ENCODE assay signal across 3 cellular contexts in genomic region chr15:90228960-90229359, GRCh38. TPM values are rescaled to one million over a fixed set of nuclear protein-coding genes. Genes with fewer than 3 reads are reported as not detected.
DNase-seq lines count a peak whose midpoint lies in the region; ATAC-seq and TF ChIP-seq lines count a peak whose summit lies in the region.
"Had no signal": no experiment of that assay in that cellular context is flagged by ENCODE, and none has a peak within 500 bp of the region (broad histone marks: within the 10 kb centered on the region; RNA-seq: fewer than 3 reads in every experiment).

No MANE protein-coding gene starts in this region.

- H3K4me1 ChIP-seq in left ventricle myocardium inferior (peaks cover 54% of the 10 kb centered on the region), heart right ventricle (peaks cover 0 to 48% (median 37%) of the 10 kb centered on the region in 9 donors)

- TF ChIP-seq CTCF in left ventricle myocardium inferior (IDR thresholded peaks at IDR 0.05; ENCODE audit: borderline replicate concordance), result no peak
- no peak for TF ChIP-seq CTCF in heart right ventricle (IDR thresholded peaks at IDR 0.05)

- WGBS in heart right ventricle, 2 donors, result 82 to 88% methylated on average over 15 of the region's 15 CpGs

- H3K27ac ChIP-seq in left ventricle myocardium inferior (replicated peaks) (peak overlapping the region; percentile 92), heart right ventricle (peak overlapping the region in 2 of 10 donors; percentile 23 to 76)

- ATAC-seq in heart right ventricle, result no peak

- intact Hi-C loops in left ventricle myocardium inferior (cut with micrococcal nuclease) (no loop called here), heart right ventricle (cut with DNase I) (loop anchor here in 2 of 10 donors (5.0 to 10.0 kb wide), 3 partner anchors 37 to 334 kb away; partner anchors contain the start of gene AP3S2 (in 2 of the 2))

- H3K9me3 ChIP-seq in left ventricle myocardium inferior (replicated peaks) (no peaks in the 10 kb centered on the region), heart right ventricle (no peaks in the 10 kb centered on the region)

- H3K4me3 ChIP-seq in left ventricle myocardium inferior, result no peak overlapping the region
- no peak overlapping the region for H3K4me3 ChIP-seq in heart right ventricle

- H3K27me3 ChIP-seq in left ventricle myocardium inferior (ENCODE audit: low read depth), result no peaks in the 10 kb centered on the region
- H3K27me3 ChIP-seq in heart right ventricle, result no peaks in the 10 kb centered on the region

- H3K36me3 ChIP-seq in left ventricle myocardium inferior, result peaks cover 78% of the 10 kb centered on the region
- H3K36me3 ChIP-seq in heart right ventricle, result peaks cover 0 to 85% (median 17%) of the 10 kb centered on the region in 9 donors

- DNase-seq in left ventricle myocardium inferior (no peak), heart right ventricle (no peak)
- DNase-seq: effector CD8-positive, alpha-beta T cell had no signal

RNA-seq across cellular contexts. Expression of gene CIB1, which starts 4.8 kb away (rescaled TPM):
- total RNA-seq in left ventricle myocardium inferior, result 69.6 TPM
- total RNA-seq in heart right ventricle, result 10 to 100 TPM; 70.5 to 95.6 (median 77.7) TPM
- polyA plus RNA-seq in heart right ventricle, result 100 to 1,000 TPM in 1 of 2 donors, 10 to 100 TPM in 1; 80.2 to 144 TPM

RNA-seq across cellular contexts. Expression of gene GDPGP1, which starts 5.0 kb away (rescaled TPM):
- total RNA-seq in left ventricle myocardium inferior (15.5 TPM), heart right ventricle (10 to 100 TPM; 11.4 to 16.3 (median 13.0) TPM)
- 1 to 10 TPM; 3.0 to 4.9 TPM for polyA plus RNA-seq in heart right ventricle

RNA-seq across cellular contexts. Expression of gene TTLL13, which starts 20.4 kb away (rescaled TPM):
- total RNA-seq in left ventricle myocardium inferior, result 0.19 TPM
- total RNA-seq in heart right ventricle, result under 1 TPM in 6 of 10 donors, not detected in 4; 0.19 to 0.78 (median 0.24) TPM
- polyA plus RNA-seq in heart right ventricle, result under 1 TPM; 0.09 to 0.44 TPM

RNA-seq across cellular contexts. Expression of gene SEMA4B, which starts 27.8 kb away (rescaled TPM):
- total RNA-seq in left ventricle myocardium inferior (22.7 TPM), heart right ventricle (10 to 100 TPM in 9 of 10 donors, 1 to 10 TPM in 1; 9.9 to 76.7 (median 15.1) TPM)
- polyA plus RNA-seq in heart right ventricle, result 10 to 100 TPM; 24.7 to 27.0 TPM

RNA-seq across cellular contexts. Expression of gene NGRN, which starts 36.5 kb away (rescaled TPM):
- 120 TPM for total RNA-seq in left ventricle myocardium inferior
- total RNA-seq in heart right ventricle, result 100 to 1,000 TPM; 109 to 139 (median 119) TPM
- 100 to 1,000 TPM in 1 of 2 donors, 10 to 100 TPM in 1; 56.5 to 119 TPM for polyA plus RNA-seq in heart right ventricle
